ENCODE assay signal across 25 cellular contexts in genomic region chr2:114083717-114084387, GRCh38.
A peak's percentile ranks its signal among the peaks of the same experiment; 100 is the strongest.
DNase-seq lines count a peak whose midpoint lies in the region; ATAC-seq and TF ChIP-seq lines count a peak whose summit lies in the region.
"Had no signal": no experiment of that assay in that cellular context is flagged by ENCODE, and none has a peak within 500 bp of the region (broad histone marks: within the 10 kb centered on the region; RNA-seq: fewer than 3 reads in every experiment).

No MANE protein-coding gene starts in this region.

- no peak for TF ChIP-seq CTCF in GM20000 (IDR thresholded peaks at IDR 0.05; ENCODE audit: extremely low read depth, missing control alignments)

- ATAC-seq in GM18502 (IDR thresholded peaks at IDR 0.05; ENCODE audit: poor library complexity, unreplicated experiment), result peak; percentile 84
- ATAC-seq in HG02759 (IDR thresholded peaks at IDR 0.05; ENCODE audit: unreplicated experiment), result peak; percentile 72
- peak; percentile 82 for ATAC-seq in HG03442 (IDR thresholded peaks at IDR 0.05; ENCODE audit: unreplicated experiment)
- no peak for ATAC-seq in stimulated activated naive CD8-positive, alpha-beta T cell treated with anti-CD3 and anti-CD28 coated beads, Interleukin-15, amount 100 ng/mL, for 72 hours
- ATAC-seq: activated T-cell treated with anti-CD3 and anti-CD28 coated beads, Interleukin-2, amount 50 U/mL, for 4 hours; foreskin keratinocyte; naive thymus-derived CD4-positive, alpha-beta T cell had no signal

- no peaks in the 10 kb centered on the region for H3K9me3 Mint-ChIP-seq in stimulated activated naive CD8-positive, alpha-beta T cell treated with anti-CD3 and anti-CD28 coated beads, Interleukin-15, amount 100 ng/mL, for 72 hours

- no peaks in the 10 kb centered on the region for H3K4me1 Mint-ChIP-seq in stimulated activated naive CD8-positive, alpha-beta T cell treated with anti-CD3 and anti-CD28 coated beads, Interleukin-15, amount 100 ng/mL, for 72 hours
- H3K4me1 Mint-ChIP-seq: naive thymus-derived CD4-positive, alpha-beta T cell had no signal

- DNase-seq in GM20000 (ENCODE audit: low spot score) (peak; percentile 13), DMS114 treated with DMSO at 0.1 percent for 48 hours (lab: John Stamatoyannopoulos, UW; ENCODE audit: unreplicated experiment) (no peak), nucleus accumbens (lab: John Stamatoyannopoulos, UW) (no peak)
- no peak for DNase-seq in activated CD4-positive, CD25-positive, alpha-beta regulatory T cell treated with anti-CD3 and anti-CD28 coated beads, Interleukin-2, amount 50 U/mL, for 72 hours
- DNase-seq in stimulated activated naive CD8-positive, alpha-beta T cell treated with anti-CD3 and anti-CD28 coated beads, Interleukin-15, amount 100 ng/mL, for 72 hours, result no peak
- DNase-seq: activated naive CD4-positive, alpha-beta T cell; activated T-cell treated with anti-CD3 and anti-CD28 coated beads, Interleukin-2, amount 50 U/mL, for 4 hours; adrenal gland; COR-L47; DND-41; effector memory CD4-positive, alpha-beta T cell; foreskin keratinocyte; Karpas-422; naive thymus-derived CD4-positive, alpha-beta T cell; NCI-H2029; NCI-H226; NCI-H82; retina; SHP77 treated with DMSO at 0.1 percent for 48 hours; spleen; stimulated activated CD4-positive, alpha-beta T cell treated with anti-CD3 and anti-CD28 coated beads, Interleukin-4, amount 100 ng/mL, for 4 hours; trophoblast cell had no signal

- no peaks in the 10 kb centered on the region for H3K27me3 Mint-ChIP-seq in stimulated activated naive CD8-positive, alpha-beta T cell treated with anti-CD3 and anti-CD28 coated beads, Interleukin-15, amount 100 ng/mL, for 72 hours

- H3K4me3 Mint-ChIP-seq in stimulated activated naive CD8-positive, alpha-beta T cell treated with anti-CD3 and anti-CD28 coated beads, Interleukin-15, amount 100 ng/mL, for 72 hours, result no peak overlapping the region
- H3K4me3 Mint-ChIP-seq: activated T-cell treated with anti-CD3 and anti-CD28 coated beads, Interleukin-2, amount 50 U/mL, for 4 hours; naive thymus-derived CD4-positive, alpha-beta T cell had no signal

- no peak overlapping the region for H3K27ac Mint-ChIP-seq in stimulated activated naive CD8-positive, alpha-beta T cell treated with anti-CD3 and anti-CD28 coated beads, Interleukin-15, amount 100 ng/mL, for 72 hours
- H3K27ac Mint-ChIP-seq: naive thymus-derived CD4-positive, alpha-beta T cell had no signal
